ENCODE assay signal across 10 cellular contexts in genomic region chr19:17616961-17617806, GRCh38.
DNase-seq lines count a peak whose midpoint lies in the region; ATAC-seq and TF ChIP-seq lines count a peak whose summit lies in the region.
"Had no signal": no experiment of that assay in that cellular context is flagged by ENCODE, and none has a peak within 500 bp of the region (broad histone marks: within the 10 kb centered on the region; RNA-seq: fewer than 3 reads in every experiment).

No MANE protein-coding gene starts in this region.

- CTCF ChIA-PET in activated B cell treated with CpG ODN at 0.5 μM for 24 hours (lab: Charles Lee): no interaction called here

- DNase-seq in CD1c-positive myeloid dendritic cell (ENCODE audit: extremely low spot score) (peak; percentile 17), HFFc6 (peak; percentile 43), activated B cell treated with CpG ODN at 0.5 μM for 24 hours (no peak), left lung (no peak), NOMO-1 treated with DMSO at 0.1 percent for 48 hours (lab: John Stamatoyannopoulos, UW; ENCODE audit: unreplicated experiment) (no peak), AML-193 (lab: John Stamatoyannopoulos, UW) (no peak), NCI-H2081 treated with DMSO at 0.1 percent for 48 hours (lab: John Stamatoyannopoulos, UW) (no peak)
- DNase-seq: NCI-H1105 treated with DMSO at 0.1 percent for 48 hours had no signal

- POLR2A ChIA-PET in activated B cell treated with CpG ODN at 0.5 μM for 24 hours (lab: Charles Lee): no interaction called here

- peaks cover 0 to 49% of the 10 kb centered on the region in 2 donors for H3K27me3 ChIP-seq in left lung

- 0 out of 2 replicates have a peak, but pooled peaks cover 3% of the 10 kb centered on the region for H3K36me3 Mint-ChIP-seq in HFFc6 (ENCODE audit: low read depth)
- no peaks in the 10 kb centered on the region for H3K36me3 Mint-ChIP-seq in activated B cell treated with CpG ODN at 0.5 μM for 24 hours (ENCODE audit: low read depth)

- H3K9me3 ChIP-seq in left lung: peaks cover 0 to 7% of the 10 kb centered on the region in 2 donors

- H3K4me1 ChIP-seq in left lung: peaks cover 0 to 5% of the 10 kb centered on the region in 2 donors

- no peak overlapping the region for H3K27ac ChIP-seq in left lung

- H3K27me3 Mint-ChIP-seq in HFFc6 (ENCODE audit: insufficient read depth) (peaks cover 20% of the 10 kb centered on the region), activated B cell treated with CpG ODN at 0.5 μM for 24 hours (peaks cover 33% of the 10 kb centered on the region)
- H3K27me3 Mint-ChIP-seq: brain had no signal

- no peaks in the 10 kb centered on the region for H3K36me3 ChIP-seq in left lung

- no peak overlapping the region for H3K4me3 ChIP-seq in left lung

- H3K9me3 Mint-ChIP-seq in HFFc6 (peaks cover 6% of the 10 kb centered on the region), activated B cell treated with CpG ODN at 0.5 μM for 24 hours (peaks cover 4% of the 10 kb centered on the region)

- ATAC-seq in activated B cell treated with CpG ODN at 0.5 μM for 24 hours (ENCODE audit: low read depth) (peak; percentile 40), left lung (peak; percentile 18), GM21786 (IDR thresholded peaks at IDR 0.05; ENCODE audit: unreplicated experiment) (no peak)

- intact Hi-C loops in activated B cell treated with CpG ODN at 0.5 μM for 24 hours (cut with micrococcal nuclease): no loop called here
- intact Hi-C loops in left lung (cut with DNase I): no loop called here

- no peaks in the 10 kb centered on the region; the same call in 1 of the 2 replicates for H3K4me1 Mint-ChIP-seq in HFFc6 (ENCODE audit: low read depth)
- H3K4me1 Mint-ChIP-seq in activated B cell treated with CpG ODN at 0.5 μM for 24 hours: peaks cover 10% of the 10 kb centered on the region
- H3K4me1 Mint-ChIP-seq: brain had no signal

- no peak overlapping the region for H3K4me3 Mint-ChIP-seq in HFFc6
- peak overlapping the region; percentile 11 for H3K4me3 Mint-ChIP-seq in activated B cell treated with CpG ODN at 0.5 μM for 24 hours
- H3K4me3 Mint-ChIP-seq: brain had no signal

- TF ChIP-seq CTCF in HFFc6 (IDR thresholded peaks at IDR 0.05) (no peak), activated B cell treated with CpG ODN at 0.5 μM for 24 hours (IDR thresholded peaks at IDR 0.05) (no peak), left lung (IDR thresholded peaks at IDR 0.05) (no peak)

- peak overlapping the region; percentile 31; the same call in 1 of the 2 replicates for H3K27ac Mint-ChIP-seq in HFFc6
- no peak overlapping the region for H3K27ac Mint-ChIP-seq in activated B cell treated with CpG ODN at 0.5 μM for 24 hours

Comparison
In these comparisons a context has a peak if more than half of its experiments do, and no peak if none do; other contexts are left out.
1. DNase-seq: peak in CD1c-positive myeloid dendritic cell (single experiment) and HFFc6 (single experiment); none in activated B cell treated with CpG ODN at 0.5 μM for 24 hours (single experiment), left lung (0 of 2), NOMO-1 treated with DMSO at 0.1 percent for 48 hours (single experiment), AML-193 (0 of 2) and NCI-H2081 treated with DMSO at 0.1 percent for 48 hours (single experiment).